9 cellular contexts compared by ENCODE assay signal in the genomic region with DNA sequence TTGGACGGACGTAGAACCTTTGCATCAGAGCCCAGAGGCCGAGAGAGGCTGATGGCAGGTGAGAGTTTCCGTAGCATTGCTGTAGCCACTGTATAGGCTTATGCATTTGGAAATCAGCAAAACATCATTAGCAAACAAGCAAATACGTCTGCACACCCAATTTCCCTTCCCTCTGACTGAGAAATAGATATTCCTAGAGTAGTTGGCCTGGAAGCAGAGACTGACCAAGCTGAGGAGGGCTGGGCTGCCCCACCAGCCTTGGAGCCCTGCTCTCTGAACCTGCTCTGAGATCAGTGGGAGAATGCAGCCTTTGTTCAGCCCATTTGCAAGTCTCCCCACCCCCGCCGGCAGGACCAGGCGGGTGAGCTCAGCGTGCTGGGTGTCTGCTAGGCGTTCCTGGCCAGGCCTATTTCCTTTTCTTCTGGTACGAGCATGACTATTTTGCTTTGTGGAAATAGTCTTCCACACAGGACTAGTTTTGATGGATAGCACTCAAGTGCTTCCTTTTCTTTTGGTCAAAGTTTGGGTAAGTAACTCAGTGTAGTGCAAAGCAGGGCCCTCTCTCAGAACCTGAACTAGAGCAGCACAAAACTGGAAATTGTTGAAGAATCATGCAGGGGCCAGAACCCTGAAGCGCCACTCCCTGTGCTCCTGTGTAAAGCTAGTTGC. TPM values are rescaled to one million over a fixed set of nuclear protein-coding genes. Genes with fewer than 3 reads are reported as not detected.
A peak's percentile ranks its signal among the peaks of the same experiment; 100 is the strongest.
DNase-seq lines count a peak whose midpoint lies in the region; ATAC-seq lines count a peak whose summit lies in the region.
"Had no signal": no experiment of that assay in that cellular context is flagged by ENCODE, and none has a peak within 500 bp of the region (broad histone marks: within the 10 kb centered on the region; RNA-seq: fewer than 3 reads in every experiment).

No MANE protein-coding gene starts in this region.

- DNase-seq in activated naive CD4-positive, alpha-beta T cell treated with anti-CD3 and anti-CD28 coated beads, Interleukin-2, amount 50 U/mL, for 72 hours (ENCODE audit: low spot score in 2 of 2), result peak in 1 of 2 donors; percentile 27
- DNase-seq in iPS-NIHi11 (ENCODE audit: low spot score), result peak; percentile 56
- DNase-seq in stimulated activated CD4-positive, alpha-beta T cell treated with anti-CD3 and anti-CD28 coated beads, Interleukin-2, amount 100 ng/mL, for 24 hours, result peak; percentile 51 to 57

- peak overlapping the region in 1 of 2 donors; percentile 81 for H3K27ac Mint-ChIP-seq in activated naive CD4-positive, alpha-beta T cell treated with anti-CD3 and anti-CD28 coated beads, Interleukin-2, amount 50 U/mL, for 72 hours

- no peaks in the 10 kb centered on the region for H3K36me3 Mint-ChIP-seq in activated naive CD4-positive, alpha-beta T cell treated with anti-CD3 and anti-CD28 coated beads, Interleukin-2, amount 50 U/mL, for 72 hours

- peak; percentile 40 to 60 for ATAC-seq in activated naive CD4-positive, alpha-beta T cell treated with anti-CD3 and anti-CD28 coated beads, Interleukin-2, amount 50 U/mL, for 72 hours
- ATAC-seq in GM18861 (IDR thresholded peaks at IDR 0.05; ENCODE audit: unreplicated experiment) (no peak), GM21515 (IDR thresholded peaks at IDR 0.05; ENCODE audit: unreplicated experiment) (no peak), GM19467 (IDR thresholded peaks at IDR 0.05; ENCODE audit: unreplicated experiment) (no peak), GM19324 (IDR thresholded peaks at IDR 0.05; ENCODE audit: low FRiP score, unreplicated experiment) (no peak)

- no peaks in the 10 kb centered on the region for H3K36me3 ChIP-seq in KOPT-K1 (ENCODE audit: insufficient read depth, low read length)

- no peaks in the 10 kb centered on the region for H3K9me3 Mint-ChIP-seq in activated naive CD4-positive, alpha-beta T cell treated with anti-CD3 and anti-CD28 coated beads, Interleukin-2, amount 50 U/mL, for 72 hours

- H3K9me3 ChIP-seq in KOPT-K1 (ENCODE audit: insufficient read depth, low read length, poor library complexity, severe bottlenecking), result peaks cover 7% of the 10 kb centered on the region

- H3K27ac ChIP-seq in KOPT-K1 (ENCODE audit: low read depth, low read length, poor library complexity, severe bottlenecking), result peak overlapping the region; percentile 80
- H3K27ac ChIP-seq: KMS-11 had no signal

RNA-seq across cellular contexts. Expression of a gene that starts 21.9 kb away (rescaled TPM):
- total RNA-seq in activated naive CD4-positive, alpha-beta T cell treated with anti-CD3 and anti-CD28 coated beads, Interleukin-2, amount 50 U/mL, for 72 hours, result 10 to 100 TPM; 46.8 to 54.1 TPM

RNA-seq across cellular contexts. Expression of a gene that starts 56.9 kb away (rescaled TPM):
- total RNA-seq in activated naive CD4-positive, alpha-beta T cell treated with anti-CD3 and anti-CD28 coated beads, Interleukin-2, amount 50 U/mL, for 72 hours, result not detected

Comparison
In these comparisons a context has a peak if more than half of its experiments do, and no peak if none do; other contexts are left out.
1. ATAC-seq: peak in activated naive CD4-positive, alpha-beta T cell treated with anti-CD3 and anti-CD28 coated beads, Interleukin-2, amount 50 U/mL, for 72 hours (2 of 2); none in GM18861 (single experiment), GM21515 (single experiment), GM19467 (single experiment) and GM19324 (single experiment).